8 cellular contexts compared by ENCODE assay signal in genomic region chr14:81519200-81519998, GRCh38. TPM values are rescaled to one million over a fixed set of nuclear protein-coding genes. Genes with fewer than 3 reads are reported as not detected.
DNase-seq lines count a peak whose midpoint lies in the region; ATAC-seq and TF ChIP-seq lines count a peak whose summit lies in the region.

No MANE protein-coding gene starts in this region.

- H3K4me1 ChIP-seq in PC-3 (ENCODE audit: insufficient read depth, low read length) (peaks cover 13% of the 10 kb centered on the region; the same call in 1 of the 2 replicates), fibroblast of lung (ENCODE audit: control insufficient read depth, extremely low read depth, insufficient read depth, low read length) (peaks cover 8% of the 10 kb centered on the region), skeletal muscle tissue (ENCODE audit: control insufficient read depth in 3 of 3, insufficient read depth in 3 of 3, low read length in 3 of 3) (peaks cover 16 to 28% (median 24%) of the 10 kb centered on the region in 3 donors)

- H3K4me3 ChIP-seq in PC-3 (ENCODE audit: low read length) (no peak overlapping the region), fibroblast of lung (replicated peaks in 1 of 4; ENCODE audit: control extremely low read depth in 1 of 4, insufficient read depth in 1 of 4, low read depth in 3 of 4, low read length in 4 of 4) (no peak overlapping the region), skeletal muscle tissue (ENCODE audit: low read length in 3 of 3) (no peak overlapping the region)

- CTCF ChIA-PET in PC-3 (lab: Charles Lee): no interaction called here

- ATAC-seq in GM18499 (IDR thresholded peaks at IDR 0.05; ENCODE audit: insufficient read depth, unreplicated experiment): peak; percentile 73
- peak; percentile 84 for ATAC-seq in HG02610 (IDR thresholded peaks at IDR 0.05; ENCODE audit: unreplicated experiment)
- ATAC-seq in PC-3: peak; percentile 39

- no peak for TF ChIP-seq CTCF in PC-3 (conservative IDR thresholded peaks at IDR 0.05; ENCODE audit: low read depth, low read length)
- TF ChIP-seq CTCF in fibroblast of lung (conservative IDR thresholded peaks at IDR 0.05 in 1 of 2, IDR thresholded peaks at IDR 0.05 in 1 of 2; ENCODE audit: low read depth in 1 of 2, low read length in 2 of 2): no peak

- H3F3A ChIP-seq in PC-3 (ENCODE audit: low read length, unreplicated experiment): no peaks in the 10 kb centered on the region

- H3K36me3 ChIP-seq in PC-3 (ENCODE audit: low read depth, low read length): peaks cover 23% of the 10 kb centered on the region
- H3K36me3 ChIP-seq in fibroblast of lung (ENCODE audit: control insufficient read depth, insufficient read depth, low read length): no peaks in the 10 kb centered on the region
- H3K36me3 ChIP-seq in skeletal muscle tissue (ENCODE audit: control insufficient read depth in 3 of 3, insufficient read depth in 3 of 3, low read length in 3 of 3): peaks cover 0 to 21% (median 6%) of the 10 kb centered on the region in 3 donors

- H3K9me2 ChIP-seq in PC-3 (replicated peaks; ENCODE audit: low read length): no peaks in the 10 kb centered on the region

- H3K79me2 ChIP-seq in PC-3 (ENCODE audit: low read length) (no peaks in the 10 kb centered on the region), fibroblast of lung (ENCODE audit: control insufficient read depth, insufficient read depth, low read length) (no peaks in the 10 kb centered on the region)

- no peaks in the 10 kb centered on the region for H3K9me3 ChIP-seq in PC-3 (ENCODE audit: low read length)
- no peaks in the 10 kb centered on the region for H3K9me3 ChIP-seq in fibroblast of lung (ENCODE audit: control insufficient read depth, insufficient read depth, low read depth, low read length)
- H3K9me3 ChIP-seq in skeletal muscle tissue (ENCODE audit: control insufficient read depth in 3 of 3, low read length in 3 of 3): no peaks in the 10 kb centered on the region

- H3K9ac ChIP-seq in PC-3 (ENCODE audit: low read length) (no peak overlapping the region), fibroblast of lung (ENCODE audit: insufficient read depth, low read length) (no peak overlapping the region), skeletal muscle tissue (ENCODE audit: low read depth in 1 of 3, low read length in 3 of 3) (no peak overlapping the region)

- H4K20me1 ChIP-seq in PC-3 (ENCODE audit: low read length) (no peaks in the 10 kb centered on the region), fibroblast of lung (ENCODE audit: control insufficient read depth, extremely low read depth, insufficient read depth, low read length) (no peaks in the 10 kb centered on the region)

- no TSS peak for BruUV-seq in PC-3 (replicated peaks; lab: Mats Ljungman, UMichigan)

- DNase-seq in PC-3: no peak
- no peak for DNase-seq in fibroblast of lung (ENCODE audit: low read depth in 2 of 2)
- DNase-seq in DMS153 (lab: John Stamatoyannopoulos, UW): no peak
- DNase-seq in DMS79 (lab: John Stamatoyannopoulos, UW): no peak
- no peak for DNase-seq in amniotic stem cell (lab: John Stamatoyannopoulos, UW)

- intact Hi-C loops in PC-3 (cut with micrococcal nuclease): no loop called here

- H3K4me2 ChIP-seq in PC-3 (ENCODE audit: low read length): no peak overlapping the region
- H3K4me2 ChIP-seq in fibroblast of lung (ENCODE audit: extremely low read depth, insufficient read depth, low read length): no peak overlapping the region

- H3K27ac ChIP-seq in PC-3 (ENCODE audit: low read length) (no peak overlapping the region), fibroblast of lung (ENCODE audit: insufficient read depth, low read length) (peak overlapping the region; percentile 27), skeletal muscle tissue (ENCODE audit: low read depth, low read length) (peak overlapping the region; percentile 52)

- H2AFZ ChIP-seq in PC-3 (ENCODE audit: low read length) (no peak overlapping the region), fibroblast of lung (ENCODE audit: low read length) (no peak overlapping the region)

- H3K27me3 ChIP-seq in PC-3 (ENCODE audit: low read length) (no peaks in the 10 kb centered on the region), fibroblast of lung (ENCODE audit: control insufficient read depth, insufficient read depth, low read length) (no peaks in the 10 kb centered on the region), skeletal muscle tissue (ENCODE audit: control insufficient read depth in 3 of 3, insufficient read depth in 3 of 3, low read length in 3 of 3) (no peaks in the 10 kb centered on the region)

- POLR2A ChIA-PET in PC-3 (lab: Charles Lee; ENCODE audit: unreplicated experiment): no interaction called here

RNA-seq across cellular contexts. Expression of gene SEL1L, which starts 14.3 kb away (rescaled TPM):
- 41.0 and 46.9 TPM in 2 replicates for total RNA-seq in PC-3 (2014; rRNA removed)
- total RNA-seq in fibroblast of lung: 143 and 151 TPM in 2 replicates
- polyA plus RNA-seq in fibroblast of lung: 27.5 and 39.3 TPM in 2 replicates
- polyA plus RNA-seq in fibroblast of lung (2012): 39.0 and 61.1 TPM in 2 replicates
- polyA minus RNA-seq in fibroblast of lung (ENCODE audit: low replicate concordance): 23.1 and 50.5 TPM in 2 replicates
- 34.4 TPM for total RNA-seq in skeletal muscle tissue
